12 cellular contexts compared by ENCODE assay signal in genomic region chr22:39178206-39179111, GRCh38. TPM values are rescaled to one million over a fixed set of nuclear protein-coding genes. Genes with fewer than 3 reads are reported as not detected.
A peak's percentile ranks its signal among the peaks of the same experiment; 100 is the strongest.
DNase-seq lines count a peak whose midpoint lies in the region; ATAC-seq, FAIRE-seq and TF ChIP-seq lines count a peak whose summit lies in the region.
"Had no signal": no experiment of that assay in that cellular context is flagged by ENCODE, and none has a peak within 500 bp of the region (broad histone marks: within the 10 kb centered on the region; RNA-seq: fewer than 3 reads in every experiment).

No MANE protein-coding gene starts in this region.

- peaks cover 18% of the 10 kb centered on the region for H3K4me1 Mint-ChIP-seq in activated CD4-positive, alpha-beta T cell treated with anti-CD3 and anti-CD28 coated beads, Interleukin-2, amount 10 ng/mL, durations not matched to agents 24 days and 14 days

- TF ChIP-seq POLR2A in thyroid gland (IDR thresholded peaks at IDR 0.05): no peak

- H3K4me3 ChIP-seq in bronchial epithelial cell (ENCODE audit: low read depth, low read length) (no peak overlapping the region), lower lobe of right lung (no peak overlapping the region), thyroid gland (replicated peaks in 1 of 3) (no peak overlapping the region)
- H3K4me3 ChIP-seq: pancreas had no signal

- FAIRE-seq in bronchial epithelial cell (lab: Jason Lieb, UNC): no peak
- FAIRE-seq: pancreas had no signal

- intact Hi-C loops in activated CD4-positive, alpha-beta T cell treated with anti-CD3 and anti-CD28 coated beads, Interleukin-2, amount 10 ng/mL, durations not matched to agents 24 days and 14 days (cut with micrococcal nuclease): no loop called here
- intact Hi-C loops in lower lobe of right lung (cut with DNase I) (loop anchor here (10.0 kb wide), 1 partner anchor 136 kb away; the partner anchor contains the start of gene RPL3), thyroid gland (cut with DNase I) (loop anchor here (10.0 kb wide), 2 partner anchors 56 to 326 kb away; partner anchors contain the start of gene MIEF1)

- no peak for DNase-seq in activated CD4-positive, alpha-beta T cell treated with anti-CD3 and anti-CD28 coated beads, Interleukin-2, amount 10 ng/mL, durations not matched to agents 24 days and 14 days
- no peak for DNase-seq in activated CD4-positive, alpha-beta T cell treated with anti-CD3 and anti-CD28 coated beads for 1 hour
- DNase-seq in bronchial epithelial cell (ENCODE audit: low read depth) (peak; percentile 11), lower lobe of right lung (no peak), thyroid gland (no peak), globus pallidus (ENCODE audit: low spot score) (no peak), SW 1271 (lab: John Stamatoyannopoulos, UW) (no peak), NCI-H345 treated with DMSO at 0.1 percent for 48 hours (lab: John Stamatoyannopoulos, UW; ENCODE audit: unreplicated experiment) (no peak)
- DNase-seq: ACHN; activated naive CD8-positive, alpha-beta T cell treated with anti-CD3 and anti-CD28 coated beads, Interleukin-2, amount 10 ng/mL, durations not matched to agents 7 days and 5 days; NK-92 treated with Interleukin-12 subunit alpha and Interleukin-12 subunit beta, amount 100 ng/mL, for 24 hours had no signal

- H3K36me3 ChIP-seq in bronchial epithelial cell (ENCODE audit: control insufficient read depth, insufficient read depth, low read length) (no peaks in the 10 kb centered on the region), lower lobe of right lung (no peaks in the 10 kb centered on the region), thyroid gland (no peaks in the 10 kb centered on the region)
- H3K36me3 ChIP-seq: pancreas had no signal

- H3K4me3 Mint-ChIP-seq in activated CD4-positive, alpha-beta T cell treated with anti-CD3 and anti-CD28 coated beads, Interleukin-2, amount 10 ng/mL, durations not matched to agents 24 days and 14 days: no peak overlapping the region
- H3K4me3 Mint-ChIP-seq: activated naive CD8-positive, alpha-beta T cell treated with anti-CD3 and anti-CD28 coated beads, Interleukin-2, amount 10 ng/mL, durations not matched to agents 7 days and 5 days had no signal

- peak overlapping the region; percentile 86 for H3K27ac ChIP-seq in lower lobe of right lung
- H3K27ac ChIP-seq in thyroid gland: peak overlapping the region in 2 of 3 donors; percentile 76 to 87
- H3K27ac ChIP-seq: pancreas had no signal

- H3K27ac Mint-ChIP-seq in activated CD4-positive, alpha-beta T cell treated with anti-CD3 and anti-CD28 coated beads, Interleukin-2, amount 10 ng/mL, durations not matched to agents 24 days and 14 days: peak overlapping the region; percentile 53

- H3K27me3 Mint-ChIP-seq in activated CD4-positive, alpha-beta T cell treated with anti-CD3 and anti-CD28 coated beads, Interleukin-2, amount 10 ng/mL, durations not matched to agents 24 days and 14 days: peaks cover 4% of the 10 kb centered on the region
- H3K27me3 Mint-ChIP-seq: activated naive CD8-positive, alpha-beta T cell treated with anti-CD3 and anti-CD28 coated beads, Interleukin-2, amount 10 ng/mL, durations not matched to agents 7 days and 5 days had no signal

- H3K9me3 Mint-ChIP-seq in activated CD4-positive, alpha-beta T cell treated with anti-CD3 and anti-CD28 coated beads, Interleukin-2, amount 10 ng/mL, durations not matched to agents 24 days and 14 days: no peaks in the 10 kb centered on the region
- H3K9me3 Mint-ChIP-seq: activated naive CD8-positive, alpha-beta T cell treated with anti-CD3 and anti-CD28 coated beads, Interleukin-2, amount 10 ng/mL, durations not matched to agents 7 days and 5 days had no signal

- no peak for TF ChIP-seq CTCF in bronchial epithelial cell (IDR thresholded peaks at IDR 0.05; ENCODE audit: insufficient read depth, low read length, severe bottlenecking)
- TF ChIP-seq CTCF in lower lobe of right lung (IDR thresholded peaks at IDR 0.05): no peak
- no peak for TF ChIP-seq CTCF in thyroid gland (IDR thresholded peaks at IDR 0.05)

- H3K9me3 ChIP-seq in lower lobe of right lung (no peaks in the 10 kb centered on the region), thyroid gland (no peaks in the 10 kb centered on the region)
- H3K9me3 ChIP-seq: pancreas had no signal

- 91% methylated on average over 19 of the region's 19 CpGs for WGBS in thyroid gland, 2 donors

- H3K4me1 ChIP-seq in lower lobe of right lung (peaks cover 63% of the 10 kb centered on the region), thyroid gland (peaks cover 32 to 47% of the 10 kb centered on the region in 2 donors)

- no peaks in the 10 kb centered on the region for H3K36me3 Mint-ChIP-seq in activated CD4-positive, alpha-beta T cell treated with anti-CD3 and anti-CD28 coated beads, Interleukin-2, amount 10 ng/mL, durations not matched to agents 24 days and 14 days (ENCODE audit: low read depth)
- H3K36me3 Mint-ChIP-seq: activated naive CD8-positive, alpha-beta T cell treated with anti-CD3 and anti-CD28 coated beads, Interleukin-2, amount 10 ng/mL, durations not matched to agents 7 days and 5 days had no signal

- H3K27me3 ChIP-seq in bronchial epithelial cell (ENCODE audit: control insufficient read depth, insufficient read depth, low read length): no peaks in the 10 kb centered on the region
- H3K27me3 ChIP-seq in lower lobe of right lung (ENCODE audit: low read depth): no peaks in the 10 kb centered on the region
- no peaks in the 10 kb centered on the region for H3K27me3 ChIP-seq in thyroid gland
- H3K27me3 ChIP-seq: pancreas had no signal

- no peak for ATAC-seq in lower lobe of right lung
- ATAC-seq: pancreas had no signal

RNA-seq across cellular contexts. Expression of gene CBX7, which starts 26.0 kb away (rescaled TPM):
- total RNA-seq in activated CD4-positive, alpha-beta T cell treated with anti-CD3 and anti-CD28 coated beads, Interleukin-2, amount 10 ng/mL, durations not matched to agents 24 days and 14 days: 10.8 and 11.6 TPM in 2 replicates
- total RNA-seq in bronchial epithelial cell (1.8 and 2.1 TPM in 2 replicates), lower lobe of right lung (51.1 TPM), thyroid gland (10 to 100 TPM; 49.2 to 88.0 (median 61.9) TPM)
